In the genomic region with DNA sequence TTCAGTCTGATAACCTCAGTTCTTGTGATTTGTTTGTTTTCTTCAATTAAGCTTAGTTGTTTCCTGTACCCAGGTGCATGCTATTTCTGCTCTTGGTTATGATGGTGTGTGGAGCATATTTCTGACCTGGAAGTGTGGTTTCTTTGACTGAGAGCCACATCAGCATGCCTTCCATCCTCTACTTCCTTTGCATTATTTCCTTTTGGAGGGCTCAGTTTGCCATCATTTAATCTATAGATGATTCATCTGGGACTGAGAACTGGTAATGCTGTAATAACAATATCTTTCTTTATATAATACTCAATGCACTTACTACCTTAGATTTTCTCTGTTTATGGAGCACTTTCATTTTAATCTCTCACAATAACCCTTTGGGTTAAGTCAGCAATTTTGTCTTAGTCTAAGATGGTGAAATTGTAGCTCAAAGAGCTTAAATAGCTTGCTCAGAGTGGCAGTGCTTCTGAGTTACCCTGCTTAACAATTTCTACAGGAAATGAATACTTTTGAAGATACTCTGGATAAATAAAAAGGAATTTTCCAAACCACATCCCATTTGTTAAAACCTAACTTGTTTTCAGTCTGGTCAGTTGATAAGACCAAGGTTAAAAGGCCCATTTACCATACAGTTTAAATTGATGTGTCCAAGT, we compare ENCODE assay signal across 10 cellular contexts. TPM values are rescaled to one million over a fixed set of nuclear protein-coding genes. Genes with fewer than 3 reads are reported as not detected.
A peak's percentile ranks its signal among the peaks of the same experiment; 100 is the strongest.
DNase-seq lines count a peak whose midpoint lies in the region; ATAC-seq and TF ChIP-seq lines count a peak whose summit lies in the region.
"Had no signal": no experiment of that assay in that cellular context is flagged by ENCODE, and none has a peak within 500 bp of the region (broad histone marks: within the 10 kb centered on the region; RNA-seq: fewer than 3 reads in every experiment).

No MANE protein-coding gene starts in this region.

- CTCF ChIA-PET in activated CD4-positive, alpha-beta T cell treated with anti-CD3 and anti-CD28 coated beads for 36 hours (lab: Charles Lee), result interaction anchor here (0.6 to 2.1 kb wide), 4 partner anchors 20 to 39 kb away, joined by 3 to 5 read pairs (median 3); no protein-coding TSS in a partner anchor

- H3K27ac ChIP-seq in SK-N-MC, result 0 out of 2 replicates have a peak overlapping the region, but pooled peaks have one; percentile 5
- peak overlapping the region; percentile 23 for H3K27ac ChIP-seq in epithelial cell of prostate
- peak overlapping the region in 1 of 4 donors; percentile 5 for H3K27ac ChIP-seq in esophagus muscularis mucosa (replicated peaks in 1 of 4)
- H3K27ac ChIP-seq: prostate gland, WERI-Rb-1 had no signal

- H3K4me2 ChIP-seq in skeletal muscle satellite cell (ENCODE audit: low read length), result peak overlapping the region; percentile 52

- H3K4me1 ChIP-seq in skeletal muscle satellite cell (ENCODE audit: control insufficient read depth, insufficient read depth, low read length) (peaks cover 59% of the 10 kb centered on the region), esophagus muscularis mucosa (peaks cover 40 to 54% (median 43%) of the 10 kb centered on the region in 4 donors)
- H3K4me1 ChIP-seq: prostate gland had no signal

- intact Hi-C loops in activated CD4-positive, alpha-beta T cell treated with anti-CD3 and anti-CD28 coated beads for 36 hours (cut with DNase I, micrococcal nuclease), result no loop called here
- intact Hi-C loops in esophagus muscularis mucosa (cut with DNase I), result no loop called here

- no peaks in the 10 kb centered on the region for H3K9me3 ChIP-seq in SK-N-MC (ENCODE audit: low read depth, low read length)
- H3K9me3 ChIP-seq in skeletal muscle satellite cell (replicated peaks; ENCODE audit: low read length), result no peaks in the 10 kb centered on the region
- H3K9me3 ChIP-seq in esophagus muscularis mucosa, result no peaks in the 10 kb centered on the region
- H3K9me3 ChIP-seq: prostate gland had no signal

- H3K4me3 Mint-ChIP-seq in activated CD4-positive, alpha-beta T cell treated with anti-CD3 and anti-CD28 coated beads for 36 hours, result no peak overlapping the region

- ATAC-seq in activated CD4-positive, alpha-beta T cell treated with anti-CD3 and anti-CD28 coated beads for 36 hours, result peak; percentile 55

- H3K36me3 Mint-ChIP-seq in activated CD4-positive, alpha-beta T cell treated with anti-CD3 and anti-CD28 coated beads for 36 hours (ENCODE audit: low read depth), result peaks cover 19% of the 10 kb centered on the region

- no peaks in the 10 kb centered on the region for H3K9me3 Mint-ChIP-seq in activated CD4-positive, alpha-beta T cell treated with anti-CD3 and anti-CD28 coated beads for 36 hours (ENCODE audit: low read depth)

- H3K9ac ChIP-seq in SK-N-MC (ENCODE audit: insufficient read length) (no peak overlapping the region), skeletal muscle satellite cell (ENCODE audit: low read depth, low read length) (no peak overlapping the region)

- POLR2A ChIA-PET in activated CD4-positive, alpha-beta T cell treated with anti-CD3 and anti-CD28 coated beads for 36 hours (lab: Charles Lee), result no interaction called here

- peak overlapping the region; percentile 17 for H3K27ac Mint-ChIP-seq in activated CD4-positive, alpha-beta T cell treated with anti-CD3 and anti-CD28 coated beads for 36 hours

- H3K27me3 Mint-ChIP-seq in activated CD4-positive, alpha-beta T cell treated with anti-CD3 and anti-CD28 coated beads for 36 hours, result no peaks in the 10 kb centered on the region

- DNase-seq in activated CD4-positive, alpha-beta T cell treated with anti-CD3 and anti-CD28 coated beads for 36 hours, result no peak
- DNase-seq in activated CD4-positive, alpha-beta T cell treated with anti-CD3 and anti-CD28 coated beads for 48 hours, result no peak
- DNase-seq in SK-N-MC (ENCODE audit: low read depth, low spot score) (no peak), epithelial cell of prostate (ENCODE audit: low read depth, low spot score) (no peak), NCI-H2081 treated with DMSO at 0.1 percent for 48 hours (lab: John Stamatoyannopoulos, UW) (no peak), esophagus muscularis mucosa (ENCODE audit: extremely low spot score) (no peak)
- no peak for DNase-seq in activated CD8-positive, alpha-beta memory T cell treated with anti-CD3 and anti-CD28 coated beads, Interleukin-2, amount 50 U/mL, for 48 hours
- DNase-seq: WERI-Rb-1 had no signal

- H3K4me1 Mint-ChIP-seq in activated CD4-positive, alpha-beta T cell treated with anti-CD3 and anti-CD28 coated beads for 36 hours, result peaks cover 32% of the 10 kb centered on the region

- H3K36me3 ChIP-seq in SK-N-MC (ENCODE audit: insufficient read depth, low read length) (peaks cover 34% of the 10 kb centered on the region), skeletal muscle satellite cell (ENCODE audit: insufficient read depth, low read length) (peaks cover 11% of the 10 kb centered on the region), esophagus muscularis mucosa (peaks cover 0 to 24% (median 2%) of the 10 kb centered on the region in 4 donors)
- H3K36me3 ChIP-seq: prostate gland had no signal

- no peak overlapping the region for H3K4me3 ChIP-seq in SK-N-MC
- H3K4me3 ChIP-seq in skeletal muscle satellite cell (ENCODE audit: low read length), result no peak overlapping the region
- no peak overlapping the region for H3K4me3 ChIP-seq in esophagus muscularis mucosa
- H3K4me3 ChIP-seq: prostate gland had no signal

- no peak for TF ChIP-seq CTCF in esophagus muscularis mucosa (IDR thresholded peaks at IDR 0.05)

- TF ChIP-seq POLR2A in esophagus muscularis mucosa (IDR thresholded peaks at IDR 0.05; ENCODE audit: low read depth), result no peak

- H3K27me3 ChIP-seq in skeletal muscle satellite cell (ENCODE audit: control insufficient read depth, insufficient read depth, low read length), result no peaks in the 10 kb centered on the region
- H3K27me3 ChIP-seq in esophagus muscularis mucosa, result no peaks in the 10 kb centered on the region

- no peak for TF ChIP-seq EP300 in esophagus muscularis mucosa (IDR thresholded peaks at IDR 0.05)

RNA-seq across cellular contexts. Expression of a gene that starts 37.1 kb away (rescaled TPM):
- 10 to 100 TPM; 45.9 to 59.1 TPM for total RNA-seq in activated CD4-positive, alpha-beta T cell treated with anti-CD3 and anti-CD28 coated beads for 36 hours
- total RNA-seq in skeletal muscle satellite cell (2012; rRNA removed), result 20.3 and 23.6 TPM in 2 replicates
- 10 to 100 TPM; 20.7 to 42.2 (median 31.2) TPM for total RNA-seq in esophagus muscularis mucosa

RNA-seq across cellular contexts. Expression of a gene that starts 37.8 kb away (rescaled TPM):
- total RNA-seq in activated CD4-positive, alpha-beta T cell treated with anti-CD3 and anti-CD28 coated beads for 36 hours, result 10 to 100 TPM; 26.5 to 27.0 TPM
- total RNA-seq in skeletal muscle satellite cell (2012; rRNA removed), result 24.8 and 25.8 TPM in 2 replicates
- total RNA-seq in esophagus muscularis mucosa, result 100 to 1,000 TPM in 2 of 4 donors, 10 to 100 TPM in 2; 91.8 to 170 (median 123) TPM
